Comparison of ENCODE assay signal across 1 cellular context in genomic region chr10:112467541-112468075, GRCh38.
TF ChIP-seq lines count a peak whose summit lies in the region.

No MANE protein-coding gene starts in this region.

TF ChIP-seq in SK-N-SH, 30 proteins besides CTCF, POLR2A, EP300 and RAD21 (continued from another document):
- TF ChIP-seq REST (IDR thresholded peaks at IDR 0.05; ENCODE audit: low read depth, low read length): peak; percentile 90
